Comparison of ENCODE assay signal across 23 cellular contexts in the genomic region with DNA sequence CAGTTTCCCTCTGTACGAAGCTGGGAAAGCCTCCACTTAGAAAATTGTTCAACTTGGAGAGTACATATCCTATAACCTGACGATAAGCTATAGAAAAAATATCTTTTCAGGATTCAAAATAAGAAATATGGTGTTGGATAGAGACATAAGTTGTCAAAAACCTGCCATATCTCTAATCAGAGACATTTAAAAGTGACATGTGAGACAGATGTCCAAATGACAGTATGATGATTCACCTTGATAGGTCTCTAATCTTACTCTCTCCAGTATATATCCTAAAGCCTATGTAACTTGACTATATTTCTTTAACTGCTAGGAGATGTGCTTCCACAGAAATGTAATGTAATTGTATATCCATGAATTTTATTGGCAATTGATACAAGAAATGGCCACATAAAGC.
"Had no signal": no experiment of that assay in that cellular context is flagged by ENCODE, and none has a peak within 500 bp of the region (broad histone marks: within the 10 kb centered on the region; RNA-seq: fewer than 3 reads in every experiment).

No MANE protein-coding gene starts in this region.

- H3K4me3 ChIP-seq: colonic mucosa, coronary artery, dorsolateral prefrontal cortex, esophagus muscularis mucosa, esophagus squamous epithelium, gastrocnemius medialis, gastroesophageal sphincter, heart left ventricle, heart right ventricle had no signal

- H3K27ac ChIP-seq: colonic mucosa, coronary artery, dorsolateral prefrontal cortex, epithelial cell of prostate, esophagus muscularis mucosa, esophagus squamous epithelium, foreskin keratinocyte, gastrocnemius medialis, gastroesophageal sphincter, heart left ventricle, heart right ventricle had no signal

- H3K36me3 ChIP-seq: colonic mucosa, esophagus muscularis mucosa, esophagus squamous epithelium, gastrocnemius medialis, gastroesophageal sphincter, heart left ventricle, heart right ventricle had no signal

- DNase-seq: colonic mucosa; cortex of kidney; dermis blood vessel endothelial cell; dorsolateral prefrontal cortex; effector CD4-positive, alpha-beta T cell; effector CD8-positive, alpha-beta T cell; effector memory CD4-positive, alpha-beta T cell; effector memory CD8-positive, alpha-beta T cell; endodermal cell; erythroblast; esophagus squamous epithelium; foreskin fibroblast; foreskin keratinocyte; foreskin melanocyte; gastrocnemius medialis; glutamatergic neuron; head of caudate nucleus; heart left ventricle; heart right ventricle had no signal

- H3K27me3 ChIP-seq: colonic mucosa, dorsolateral prefrontal cortex, esophagus muscularis mucosa, esophagus squamous epithelium, foreskin keratinocyte, gastrocnemius medialis, gastroesophageal sphincter, heart left ventricle, heart right ventricle had no signal

- H3K9me3 ChIP-seq: colonic mucosa, esophagus muscularis mucosa, esophagus squamous epithelium, gastrocnemius medialis, gastroesophageal sphincter, heart left ventricle, heart right ventricle had no signal
